ENCODE assay signal across 17 cellular contexts in the genomic region with DNA sequence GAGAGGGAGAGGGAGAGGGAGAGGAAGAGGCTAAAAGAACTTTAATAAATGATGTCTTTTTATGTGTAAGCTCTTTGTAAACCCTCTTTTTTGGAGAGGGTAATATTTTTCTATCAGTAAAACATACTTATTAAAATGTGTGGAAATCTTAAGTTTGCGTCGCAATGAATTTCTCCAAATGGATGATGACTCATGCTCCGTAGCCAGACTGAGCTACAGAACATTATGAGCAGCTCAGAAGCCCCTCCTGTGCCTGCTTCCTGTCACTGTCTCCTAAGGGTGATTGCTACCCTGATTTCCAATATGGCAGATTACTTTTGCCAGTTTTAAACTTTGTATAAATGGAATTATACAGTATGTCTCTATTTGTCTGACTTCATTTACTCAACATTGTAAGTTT. TPM values are rescaled to one million over a fixed set of nuclear protein-coding genes. Genes with fewer than 3 reads are reported as not detected.
A peak's percentile ranks its signal among the peaks of the same experiment; 100 is the strongest.
DNase-seq lines count a peak whose midpoint lies in the region; ATAC-seq and TF ChIP-seq lines count a peak whose summit lies in the region.
"Had no signal": no experiment of that assay in that cellular context is flagged by ENCODE, and none has a peak within 500 bp of the region (broad histone marks: within the 10 kb centered on the region; RNA-seq: fewer than 3 reads in every experiment).

No MANE protein-coding gene starts in this region.

- H2AFZ ChIP-seq in Karpas-422 (ENCODE audit: low read length): no peak overlapping the region

- peak; percentile 32 for DNase-seq in EL
- DNase-seq in NCI-H69 (lab: John Stamatoyannopoulos, UW): peak; percentile 75
- DNase-seq in cardiac fibroblast (ENCODE audit: low read depth in 2 of 2): peak; percentile 68 to 76
- no peak for DNase-seq in GM13977 (ENCODE audit: low spot score)
- DNase-seq in Karpas-422: no peak
- DNase-seq: activated CD4-positive, alpha-beta T cell treated with anti-CD3 and anti-CD28 coated beads for 48 hours; activated naive CD4-positive, alpha-beta T cell treated with anti-CD3 and anti-CD28 coated beads, Interleukin-2, amount 50 U/mL, for 16 hours; effector CD8-positive, alpha-beta T cell; GOT3; MM.1S; Right ventricle myocardium superior; stimulated activated CD4-positive, alpha-beta T cell treated with anti-CD3 and anti-CD28 coated beads, Interleukin-1b, Interleukin-23, amount 100 ng/mL, for 48 hours; substantia nigra had no signal

- H4K20me1 ChIP-seq in Karpas-422 (ENCODE audit: insufficient read depth, low read depth, low read length): no peaks in the 10 kb centered on the region

- no peak overlapping the region for H3K4me3 ChIP-seq in cardiac fibroblast (replicated peaks in 1 of 2; ENCODE audit: low read depth in 2 of 2, low read length in 2 of 2)
- no peak overlapping the region for H3K4me3 ChIP-seq in rectal smooth muscle tissue (ENCODE audit: low read length)
- H3K4me3 ChIP-seq in Karpas-422 (ENCODE audit: low read length): no peak overlapping the region

- H3K9me3 ChIP-seq in Karpas-422 (ENCODE audit: low read length): no peaks in the 10 kb centered on the region

- no peak overlapping the region for H3K4me2 ChIP-seq in Karpas-422 (ENCODE audit: low read depth, low read length, poor library complexity, severe bottlenecking)

- H3K27me3 ChIP-seq in rectal smooth muscle tissue (ENCODE audit: control insufficient read depth, insufficient read depth, low read length) (no peaks in the 10 kb centered on the region), Karpas-422 (ENCODE audit: low read length) (no peaks in the 10 kb centered on the region)

- in situ Hi-C loops in GM13977 (cut with MboI; ENCODE audit: low pct_unique_long_range_greater_than_20kb, low sequenced_read_pairs, unreplicated experiment): no loop called here

- H3K4me1 ChIP-seq in rectal smooth muscle tissue (ENCODE audit: control insufficient read depth, insufficient read depth, low read length): peaks cover 20% of the 10 kb centered on the region
- H3K4me1 ChIP-seq in Karpas-422 (ENCODE audit: low read length): no peaks in the 10 kb centered on the region

- H3K36me3 ChIP-seq in rectal smooth muscle tissue (ENCODE audit: control insufficient read depth, insufficient read depth, low read length): no peaks in the 10 kb centered on the region
- no peaks in the 10 kb centered on the region for H3K36me3 ChIP-seq in Karpas-422 (ENCODE audit: insufficient read depth, low read length)

- no peak for TF ChIP-seq CTCF in cardiac fibroblast (IDR thresholded peaks at IDR 0.05; ENCODE audit: low read depth, low read length)
- TF ChIP-seq CTCF in GM13977 (IDR thresholded peaks at IDR 0.05; ENCODE audit: extremely low read depth, insufficient read depth, missing control alignments): no peak

- no peak overlapping the region for H3K9ac ChIP-seq in rectal smooth muscle tissue (ENCODE audit: low read length)
- no peak overlapping the region for H3K9ac ChIP-seq in Karpas-422 (ENCODE audit: low read length)

- H3K27ac ChIP-seq in rectal smooth muscle tissue (ENCODE audit: low read depth, low read length) (peak overlapping the region; percentile 21), Karpas-422 (ENCODE audit: low read length) (no peak overlapping the region)
- H3K27ac ChIP-seq: C4-2B had no signal

- H3K9me2 ChIP-seq in Karpas-422 (replicated peaks; ENCODE audit: insufficient read depth, low read length): no peaks in the 10 kb centered on the region

- no peaks in the 10 kb centered on the region for H3K79me2 ChIP-seq in Karpas-422 (ENCODE audit: low read length)

- no peak for ATAC-seq in HG03432 (IDR thresholded peaks at IDR 0.05; ENCODE audit: unreplicated experiment)
- ATAC-seq: natural killer cell treated with Interleukin-12 subunit alpha and Interleukin-12 subunit beta and Interleukin-15 and Interleukin-18, amount 100 ng/mL, for 72 hours had no signal

RNA-seq across cellular contexts. Expression of a gene that starts 13.0 kb away (rescaled TPM):
- total RNA-seq in Karpas-422 (2014; rRNA removed; shearing (Covaris generic); ENCODE audit: low replicate concordance): not detected in 2 replicates

Comparison
In these comparisons a context has a peak if more than half of its experiments do, and no peak if none do; other contexts are left out.
1. DNase-seq: peak in EL (single experiment), NCI-H69 (single experiment) and cardiac fibroblast (2 of 2); none in GM13977 (single experiment) and Karpas-422 (single experiment).